ENCODE assay signal across 1 cellular context in the genomic region with DNA sequence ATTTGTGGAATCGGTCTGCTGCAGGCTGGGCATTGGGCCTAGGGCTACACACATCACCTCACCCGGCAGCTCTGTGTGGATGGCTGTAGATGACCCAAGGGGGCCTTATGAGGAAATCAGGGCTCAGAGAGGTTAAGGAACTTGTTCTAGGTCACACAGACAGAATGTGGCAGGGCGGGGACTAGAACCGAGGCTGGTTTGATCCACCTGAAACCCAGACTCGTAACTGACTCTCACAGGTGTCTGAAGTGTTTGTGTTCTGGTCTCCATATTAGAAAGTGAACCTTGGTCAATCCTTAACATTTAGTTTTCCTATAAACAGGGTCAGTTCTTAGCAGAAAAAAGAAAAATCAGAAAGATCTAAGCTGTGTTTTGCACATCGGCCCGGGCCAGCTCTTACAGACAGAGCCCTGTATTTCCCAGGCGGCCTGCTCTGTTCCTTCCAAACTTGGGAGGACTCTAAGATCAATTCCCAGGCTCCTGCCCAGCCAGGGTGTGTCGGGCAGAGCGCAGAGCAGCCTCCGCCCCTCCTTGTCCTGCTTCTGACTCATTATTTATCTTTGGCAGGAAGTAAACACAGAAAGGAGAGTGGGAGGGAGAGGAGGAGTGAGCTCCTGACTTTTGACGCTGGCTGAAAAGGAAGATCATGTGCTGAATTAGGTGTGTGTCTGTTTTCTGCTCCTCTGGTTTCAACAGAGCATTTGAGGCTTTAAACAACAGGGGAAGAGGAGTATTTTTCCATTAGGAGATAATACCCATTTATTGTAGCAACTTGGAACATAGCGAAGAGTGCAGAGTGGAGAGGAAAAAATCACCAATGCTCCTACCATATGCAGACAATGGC.
TF ChIP-seq lines count a peak whose summit lies in the region.

No MANE protein-coding gene starts in this region.

TF ChIP-seq in HepG2, 621 proteins besides CTCF, POLR2A, EP300 and RAD21 (continued from another document and continues in another):
- TF ChIP-seq, protein P1, sequence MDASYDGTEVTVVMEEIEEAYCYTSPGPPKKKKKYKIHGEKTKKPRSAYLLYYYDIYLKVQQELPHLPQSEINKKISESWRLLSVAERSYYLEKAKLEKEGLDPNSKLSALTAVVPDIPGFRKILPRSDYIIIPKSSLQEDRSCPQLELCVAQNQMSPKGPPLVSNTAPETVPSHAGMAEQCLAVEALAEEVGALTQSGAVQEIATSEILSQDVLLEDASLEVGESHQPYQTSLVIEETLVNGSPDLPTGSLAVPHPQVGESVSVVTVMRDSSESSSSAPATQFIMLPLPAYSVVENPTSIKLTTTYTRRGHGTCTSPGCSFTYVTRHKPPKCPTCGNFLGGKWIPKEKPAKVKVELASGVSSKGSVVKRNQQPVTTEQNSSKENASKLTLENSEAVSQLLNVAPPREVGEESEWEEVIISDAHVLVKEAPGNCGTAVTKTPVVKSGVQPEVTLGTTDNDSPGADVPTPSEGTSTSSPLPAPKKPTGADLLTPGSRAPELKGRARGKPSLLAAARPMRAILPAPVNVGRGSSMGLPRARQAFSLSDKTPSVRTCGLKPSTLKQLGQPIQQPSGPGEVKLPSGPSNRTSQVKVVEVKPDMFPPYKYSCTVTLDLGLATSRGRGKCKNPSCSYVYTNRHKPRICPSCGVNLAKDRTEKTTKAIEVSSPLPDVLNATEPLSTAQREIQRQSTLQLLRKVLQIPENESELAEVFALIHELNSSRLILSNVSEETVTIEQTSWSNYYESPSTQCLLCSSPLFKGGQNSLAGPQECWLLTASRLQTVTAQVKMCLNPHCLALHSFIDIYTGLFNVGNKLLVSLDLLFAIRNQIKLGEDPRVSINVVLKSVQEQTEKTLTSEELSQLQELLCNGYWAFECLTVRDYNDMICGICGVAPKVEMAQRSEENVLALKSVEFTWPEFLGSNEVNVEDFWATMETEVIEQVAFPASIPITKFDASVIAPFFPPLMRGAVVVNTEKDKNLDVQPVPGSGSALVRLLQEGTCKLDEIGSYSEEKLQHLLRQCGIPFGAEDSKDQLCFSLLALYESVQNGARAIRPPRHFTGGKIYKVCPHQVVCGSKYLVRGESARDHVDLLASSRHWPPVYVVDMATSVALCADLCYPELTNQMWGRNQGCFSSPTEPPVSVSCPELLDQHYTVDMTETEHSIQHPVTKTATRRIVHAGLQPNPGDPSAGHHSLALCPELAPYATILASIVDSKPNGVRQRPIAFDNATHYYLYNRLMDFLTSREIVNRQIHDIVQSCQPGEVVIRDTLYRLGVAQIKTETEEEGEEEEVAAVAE (CRISPR knock-in tag; IDR thresholded peaks at IDR 0.05; ENCODE audit: borderline replicate concordance), result peak; percentile 79; the same call in 1 of the 2 replicates
- TF ChIP-seq EEA1 (CRISPR knock-in tag; IDR thresholded peaks at IDR 0.05; ENCODE audit: borderline replicate concordance) (no peak), ZKSCAN1 (IDR thresholded peaks at IDR 0.05; ENCODE audit: low read length) (0 out of 2 replicates have a peak, but pooled peaks have one; percentile 35), SRF (IDR thresholded peaks at IDR 0.05; ENCODE audit: low read depth, low read length) (peak; percentile 12; the same call in 1 of the 2 replicates), ZNF143 (CRISPR knock-in tag; IDR thresholded peaks at IDR 0.05) (peak; percentile 57; the same call in 1 of the 2 replicates), ZNF407 (CRISPR knock-in tag; IDR thresholded peaks at IDR 0.05; ENCODE audit: not compliant biosample characterization) (no peak), SOX6 (IDR thresholded peaks at IDR 0.05) (no peak), SOX6 (CRISPR knock-in tag; IDR thresholded peaks at IDR 0.05) (peak; percentile 96), ZNF549 (CRISPR knock-in tag; IDR thresholded peaks at IDR 0.05) (no peak), TBP (CRISPR knock-in tag; IDR thresholded peaks at IDR 0.05) (no peak), ERF (CRISPR knock-in tag; IDR thresholded peaks at IDR 0.05) (peak; percentile 97), ATF7-NPFF (CRISPR knock-in tag; IDR thresholded peaks at IDR 0.05; ENCODE audit: low read depth) (no peak), ZNF121 (CRISPR knock-in tag; IDR thresholded peaks at IDR 0.05) (0 out of 2 replicates have a peak, but pooled peaks have one; percentile 26), PHF21A (CRISPR knock-in tag; IDR thresholded peaks at IDR 0.05) (peak; percentile 88), ZNF740 (CRISPR knock-in tag; IDR thresholded peaks at IDR 0.05) (no peak), ELF4 (CRISPR knock-in tag; IDR thresholded peaks at IDR 0.05; ENCODE audit: borderline replicate concordance) (no peak), ZNF276 (CRISPR knock-in tag; IDR thresholded peaks at IDR 0.05; ENCODE audit: low read depth) (0 out of 2 replicates have a peak, but pooled peaks have one; percentile 62), JUND (CRISPR knock-in tag; IDR thresholded peaks at IDR 0.05) (peak; percentile 100), RFX3 (CRISPR knock-in tag; IDR thresholded peaks at IDR 0.05) (no peak), NR2C2 (CRISPR knock-in tag; IDR thresholded peaks at IDR 0.05; ENCODE audit: borderline replicate concordance) (peak; percentile 30; the same call in 1 of the 2 replicates), ZNF432 (CRISPR knock-in tag; IDR thresholded peaks at IDR 0.05; ENCODE audit: borderline replicate concordance) (no peak), SIX1 (CRISPR knock-in tag; IDR thresholded peaks at IDR 0.05; ENCODE audit: borderline replicate concordance) (peak; percentile 70; the same call in 1 of the 2 replicates), ZFP37 (CRISPR knock-in tag; IDR thresholded peaks at IDR 0.05; ENCODE audit: borderline replicate concordance) (0 out of 2 replicates have a peak, but pooled peaks have one; percentile 18), CENPT (CRISPR knock-in tag; IDR thresholded peaks at IDR 0.05; ENCODE audit: low read depth) (no peak), SNRNP70 (IDR thresholded peaks at IDR 0.05; ENCODE audit: low read depth, low read length) (no peak), ZNF335 (CRISPR knock-in tag; IDR thresholded peaks at IDR 0.05) (peak; percentile 60), ATF7 (IDR thresholded peaks at IDR 0.05) (no peak), ATF7 (CRISPR knock-in tag; IDR thresholded peaks at IDR 0.05) (0 out of 2 replicates have a peak, but pooled peaks have one; percentile 51), ZNF713 (CRISPR knock-in tag; IDR thresholded peaks at IDR 0.05) (no peak), HBP1 (CRISPR knock-in tag; IDR thresholded peaks at IDR 0.05; ENCODE audit: low read depth) (no peak), AGO1 (IDR thresholded peaks at IDR 0.05; ENCODE audit: low read depth, low read length, poor library complexity, severe bottlenecking) (no peak)
- TF ChIP-seq, protein P2, sequence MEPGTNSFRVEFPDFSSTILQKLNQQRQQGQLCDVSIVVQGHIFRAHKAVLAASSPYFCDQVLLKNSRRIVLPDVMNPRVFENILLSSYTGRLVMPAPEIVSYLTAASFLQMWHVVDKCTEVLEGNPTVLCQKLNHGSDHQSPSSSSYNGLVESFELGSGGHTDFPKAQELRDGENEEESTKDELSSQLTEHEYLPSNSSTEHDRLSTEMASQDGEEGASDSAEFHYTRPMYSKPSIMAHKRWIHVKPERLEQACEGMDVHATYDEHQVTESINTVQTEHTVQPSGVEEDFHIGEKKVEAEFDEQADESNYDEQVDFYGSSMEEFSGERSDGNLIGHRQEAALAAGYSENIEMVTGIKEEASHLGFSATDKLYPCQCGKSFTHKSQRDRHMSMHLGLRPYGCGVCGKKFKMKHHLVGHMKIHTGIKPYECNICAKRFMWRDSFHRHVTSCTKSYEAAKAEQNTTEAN (CRISPR knock-in tag; conservative IDR thresholded peaks at IDR 0.05), result no peak
- TF ChIP-seq, protein P3, sequence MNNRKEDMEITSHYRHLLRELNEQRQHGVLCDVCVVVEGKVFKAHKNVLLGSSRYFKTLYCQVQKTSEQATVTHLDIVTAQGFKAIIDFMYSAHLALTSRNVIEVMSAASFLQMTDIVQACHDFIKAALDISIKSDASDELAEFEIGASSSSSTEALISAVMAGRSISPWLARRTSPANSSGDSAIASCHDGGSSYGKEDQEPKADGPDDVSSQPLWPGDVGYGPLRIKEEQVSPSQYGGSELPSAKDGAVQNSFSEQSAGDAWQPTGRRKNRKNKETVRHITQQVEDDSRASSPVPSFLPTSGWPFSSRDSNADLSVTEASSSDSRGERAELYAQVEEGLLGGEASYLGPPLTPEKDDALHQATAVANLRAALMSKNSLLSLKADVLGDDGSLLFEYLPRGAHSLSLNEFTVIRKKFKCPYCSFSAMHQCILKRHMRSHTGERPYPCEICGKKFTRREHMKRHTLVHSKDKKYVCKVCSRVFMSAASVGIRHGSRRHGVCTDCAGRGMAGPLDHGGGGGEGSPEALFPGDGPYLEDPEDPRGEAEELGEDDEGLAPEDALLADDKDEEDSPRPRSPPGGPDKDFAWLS (CRISPR knock-in tag; IDR thresholded peaks at IDR 0.05; ENCODE audit: borderline replicate concordance), result no peak
- TF ChIP-seq, protein P4, sequence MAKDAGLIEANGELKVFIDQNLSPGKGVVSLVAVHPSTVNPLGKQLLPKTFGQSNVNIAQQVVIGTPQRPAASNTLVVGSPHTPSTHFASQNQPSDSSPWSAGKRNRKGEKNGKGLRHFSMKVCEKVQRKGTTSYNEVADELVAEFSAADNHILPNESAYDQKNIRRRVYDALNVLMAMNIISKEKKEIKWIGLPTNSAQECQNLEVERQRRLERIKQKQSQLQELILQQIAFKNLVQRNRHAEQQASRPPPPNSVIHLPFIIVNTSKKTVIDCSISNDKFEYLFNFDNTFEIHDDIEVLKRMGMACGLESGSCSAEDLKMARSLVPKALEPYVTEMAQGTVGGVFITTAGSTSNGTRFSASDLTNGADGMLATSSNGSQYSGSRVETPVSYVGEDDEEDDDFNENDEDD (CRISPR knock-in tag; IDR thresholded peaks at IDR 0.05; ENCODE audit: borderline replicate concordance), result peak; percentile 87; the same call in 1 of the 2 replicates
